Comparison of ENCODE assay signal across 29 cellular contexts in genomic region chr2:134109246-134109645, GRCh38.
DNase-seq lines count a peak whose midpoint lies in the region; ATAC-seq lines count a peak whose summit lies in the region.
"Had no signal": no experiment of that assay in that cellular context is flagged by ENCODE, and none has a peak within 500 bp of the region (broad histone marks: within the 10 kb centered on the region; RNA-seq: fewer than 3 reads in every experiment).

No MANE protein-coding gene starts in this region.

- DNase-seq in activated gamma-delta T cell (lab: John Stamatoyannopoulos, UW) (peak; percentile 3), activated gamma-delta T cell treated with Interleukin-2 at 50 U/mL for 16 hours (no peak), neuronal stem cell (ENCODE audit: low spot score) (no peak)
- DNase-seq: 8988T; ACHN; AML-193; BE2C; C1 segment of cervical spinal cord; Caco-2; Calu3; CD4-positive, alpha-beta memory T cell; CD4-positive, alpha-beta T cell; CD4-positive, CD25-positive, alpha-beta regulatory T cell; CD8-positive, alpha-beta memory T cell; CD8-positive, alpha-beta T cell; COR-L47; DMS 273 treated with DMSO at 0.1 percent for 48 hours; DMS153; DMS53; DMS79; DMS79 treated with DMSO at 0.1 percent for 48 hours; DND-41; EL had no signal

- no peak overlapping the region for H3K4me2 ChIP-seq in neuronal stem cell (ENCODE audit: insufficient read depth, low read length, poor library complexity, severe bottlenecking)
- H3K4me2 ChIP-seq: A549 had no signal

- peaks cover 2 to 8% of the 10 kb centered on the region in 2 donors for H3K9me3 ChIP-seq in neuronal stem cell (replicated peaks in 1 of 2; ENCODE audit: control insufficient read depth in 2 of 2, insufficient read depth in 1 of 2, low read depth in 1 of 2, low read length in 2 of 2)
- H3K9me3 ChIP-seq: BE2C had no signal

- H3K4me3 ChIP-seq in neuronal stem cell (ENCODE audit: low read length in 2 of 2) = no peak overlapping the region
- H3K4me3 ChIP-seq: A549, BLaER1 had no signal

- no peak overlapping the region for H2BK5ac ChIP-seq in neuronal stem cell (ENCODE audit: low read length)

- ATAC-seq in GM19452 (IDR thresholded peaks at IDR 0.05; ENCODE audit: unreplicated experiment) = no peak
- ATAC-seq: A549; CD8-positive, alpha-beta T cell had no signal

- no peak overlapping the region for H3K4ac ChIP-seq in neuronal stem cell (ENCODE audit: low read length)

- WGBS in neuronal stem cell (ENCODE audit: extremely low coverage in 2 of 2, insufficient read length in 2 of 2, insufficient replicate concordance in 1 of 2), 2 donors = no CpG with 5 or more reads among the region's 17 CpGs

- H4K8ac ChIP-seq in neuronal stem cell (ENCODE audit: low read depth, low read length) = no peak overlapping the region

- H2BK120ac ChIP-seq in neuronal stem cell (ENCODE audit: low read depth, low read length) = no peak overlapping the region

- no peaks in the 10 kb centered on the region for H3K79me1 ChIP-seq in neuronal stem cell (ENCODE audit: low read depth, low read length)

- no peak overlapping the region for H2BK15ac ChIP-seq in neuronal stem cell (ENCODE audit: low read length)

- H3K9ac ChIP-seq in neuronal stem cell (ENCODE audit: low read depth, low read length, poor library complexity) = no peak overlapping the region
- H3K9ac ChIP-seq: BLaER1 had no signal

- H4K91ac ChIP-seq in neuronal stem cell (ENCODE audit: low read depth, low read length, poor library complexity) = no peak overlapping the region

- no peaks in the 10 kb centered on the region for H3K36me3 ChIP-seq in neuronal stem cell (replicated peaks in 1 of 2; ENCODE audit: control insufficient read depth in 2 of 2, insufficient read depth in 2 of 2, low read length in 2 of 2)
- H3K36me3 ChIP-seq: BE2C, BLaER1 had no signal

- peaks cover 0 to 4% of the 10 kb centered on the region in 2 donors for H3K4me1 ChIP-seq in neuronal stem cell (ENCODE audit: control insufficient read depth in 2 of 2, insufficient read depth in 1 of 2, low read depth in 1 of 2, low read length in 2 of 2)
- H3K4me1 ChIP-seq: A549, BE2C, Caco-2 had no signal

- H2AFZ ChIP-seq in neuronal stem cell (ENCODE audit: low read length) = no peak overlapping the region

- H3K23ac ChIP-seq in neuronal stem cell (ENCODE audit: low read depth, low read length, poor library complexity) = peak overlapping the region; percentile 31

- no peak overlapping the region for H3K14ac ChIP-seq in neuronal stem cell (ENCODE audit: low read length)

- H3K27ac ChIP-seq in neuronal stem cell (replicated peaks; ENCODE audit: low read length) = no peak overlapping the region
- H3K27ac ChIP-seq: 22Rv1, A549, BLaER1, C4-2B had no signal

- peaks cover 0 to 2% (median 0%) of the 10 kb centered on the region in 3 experiments for H3K27me3 ChIP-seq in neuronal stem cell (ENCODE audit: control insufficient read depth in 3 of 3, insufficient read depth in 3 of 3, low read depth in 1 of 3, low read length in 3 of 3)
- H3K27me3 ChIP-seq: BE2C; BLaER1; BLaER1 treated with 17β-estradiol and CSF1 and Interleukin-3, amounts not matched to agents 10 nM and 100 nM had no signal

- H3K18ac ChIP-seq in neuronal stem cell (ENCODE audit: low read length) = peak overlapping the region; percentile 28

- H2BK12ac ChIP-seq in neuronal stem cell (ENCODE audit: low read length) = no peak overlapping the region

- H2AK5ac ChIP-seq in neuronal stem cell (ENCODE audit: low read depth, low read length) = no peak overlapping the region
